In genomic region chr17:57255776-57256681, GRCh38 we compare ENCODE assay signal across 8 cellular contexts. TPM values are rescaled to one million over a fixed set of nuclear protein-coding genes. Genes with fewer than 3 reads are reported as not detected.
A peak's percentile ranks its signal among the peaks of the same experiment; 100 is the strongest.
DNase-seq lines count a peak whose midpoint lies in the region; ATAC-seq, FAIRE-seq and TF ChIP-seq lines count a peak whose summit lies in the region.

Gene MSI2 (plus strand): TSS chr17:57256523. CDS start chr17:57256743, 220 bp downstream.

- intact Hi-C loops in kidney (cut with DNase I), result no loop called here

- H3K36me3 ChIP-seq in kidney (ENCODE audit: control insufficient read depth in 1 of 2, insufficient read depth in 2 of 2, low read length in 2 of 2), result peaks cover under 1 to 6% of the 10 kb centered on the region in 2 donors

- H3K4me1 ChIP-seq in kidney (ENCODE audit: control insufficient read depth in 1 of 2, insufficient read depth in 1 of 2, low read depth in 1 of 2, low read length in 2 of 2), result peaks cover 0 to 5% of the 10 kb centered on the region in 2 donors

- TF ChIP-seq CTCF in kidney (IDR thresholded peaks at IDR 0.05; ENCODE audit: borderline replicate concordance, extremely low read depth, insufficient read depth), result no peak

- peak; percentile 44 for ATAC-seq in HG03095 (IDR thresholded peaks at IDR 0.05; ENCODE audit: unreplicated experiment)

- DNase-seq in NCI-H2081 (lab: John Stamatoyannopoulos, UW) (peak; percentile 89 to 91), NCI-H2081 treated with DMSO at 0.1 percent for 48 hours (lab: John Stamatoyannopoulos, UW) (no peak), NCI-H2227 treated with DMSO at 0.1 percent for 48 hours (lab: John Stamatoyannopoulos, UW) (peak; percentile 75), cerebellar nuclear complex (lab: John Stamatoyannopoulos, UW) (peak; percentile 50 to 56), kidney (peak; percentile 98)
- peak; percentile 81 to 84 for DNase-seq in activated CD4-positive, alpha-beta T cell treated with anti-CD3 and anti-CD28 coated beads for 24 hours (ENCODE audit: low read depth in 2 of 2)
- peak; percentile 73 to 83 (median 78) for DNase-seq in stimulated activated CD4-positive, alpha-beta T cell treated with anti-CD3 and anti-CD28 coated beads, Interleukin-12 subunit alpha, Interleukin-12 subunit beta, amount 100 ng/mL, for 48 hours (ENCODE audit: low read depth in 2 of 3, low spot score in 1 of 3)

- H3K9me3 ChIP-seq in kidney (ENCODE audit: control insufficient read depth in 1 of 2, low read length in 2 of 2), result peaks cover 0 to 5% of the 10 kb centered on the region in 2 donors

- no peak for FAIRE-seq in kidney (lab: Jason Lieb, UNC)

- peak within 1 kb of the TSS; percentile 96 to 98 for H3K27ac ChIP-seq in kidney (ENCODE audit: low read depth in 2 of 2, low read length in 2 of 2)

- H3K9ac ChIP-seq in kidney (ENCODE audit: low read length in 2 of 2), result peak within 1 kb of the TSS; percentile 91 to 96

- H3K4me3 ChIP-seq in kidney (ENCODE audit: low read length in 2 of 2), result peak within 1 kb of the TSS; percentile 83 to 86

RNA-seq across cellular contexts. Expression of gene MSI2, which starts in this region (rescaled TPM):
- total RNA-seq in kidney, result 151 TPM
- 69.2 TPM for polyA plus RNA-seq in kidney (ENCODE audit: insufficient read depth, low read depth, low replicate concordance)
